21 cellular contexts compared by ENCODE assay signal in genomic region chr9:127099664-127100063, GRCh38. TPM values are rescaled to one million over a fixed set of nuclear protein-coding genes. Genes with fewer than 3 reads are reported as not detected.
"Had no signal": no experiment of that assay in that cellular context is flagged by ENCODE, and none has a peak within 500 bp of the region (broad histone marks: within the 10 kb centered on the region; RNA-seq: fewer than 3 reads in every experiment).

No MANE protein-coding gene starts in this region.

- H3K27me3 ChIP-seq: body of pancreas, neural progenitor cell, right lobe of liver, tibial artery had no signal

- H3K4me3 ChIP-seq: body of pancreas, lower lobe of right lung, neural progenitor cell, right lobe of liver, skin epidermis, tibial artery had no signal

- H3K9ac ChIP-seq: neural progenitor cell had no signal

- H3K36me3 ChIP-seq: neural progenitor cell, right lobe of liver had no signal

- H3K9me3 ChIP-seq: body of pancreas, lower lobe of right lung, right lobe of liver, tibial artery had no signal

- H3K27ac ChIP-seq: body of pancreas, lower lobe of right lung, neural progenitor cell, right lobe of liver, tibial artery had no signal

- DNase-seq: activated B cell treated with CpG ODN at 0.5 μM for 24 hours; activated CD4-positive, alpha-beta T cell treated with anti-CD3 and anti-CD28 coated beads, Interleukin-2, amount 50 U/mL, for 1 hour; activated CD8-positive, alpha-beta T cell treated with anti-CD3 and anti-CD28 coated beads for 36 hours; activated naive CD4-positive, alpha-beta T cell; activated T-cell treated with anti-CD3 and anti-CD28 coated beads, Interleukin-2, amount 50 U/mL, for 4 hours; body of pancreas; foreskin fibroblast; head of caudate nucleus; lower lobe of right lung; mesenchymal stem cell; natural killer cell; occipital lobe; right lobe of liver; stimulated activated CD4-positive, alpha-beta T cell treated with anti-CD3 and anti-CD28 coated beads, Interleukin-12 subunit alpha, Interleukin-12 subunit beta, amount 100 ng/mL, for 4 hours; stimulated activated CD4-positive, alpha-beta T cell treated with anti-CD3 and anti-CD28 coated beads, Interleukin-4, amount 100 ng/mL, for 1 hour; stimulated activated naive CD8-positive, alpha-beta T cell treated with anti-CD3 and anti-CD28 coated beads, Interleukin-15, Interleukin-2, amounts not matched to agents 100 U/mL and 50 U/mL, for 24 hours; T-helper 2 cell; tibial artery had no signal

- H3K4me1 ChIP-seq: body of pancreas, neural progenitor cell, right lobe of liver had no signal

- ATAC-seq: activated CD8-positive, alpha-beta T cell treated with anti-CD3 and anti-CD28 coated beads for 36 hours; activated naive CD4-positive, alpha-beta T cell treated with anti-CD3 and anti-CD28 coated beads, Interleukin-2, amount 50 U/mL, for 72 hours; activated T-cell treated with anti-CD3 and anti-CD28 coated beads, Interleukin-2, amount 50 U/mL, for 4 hours; body of pancreas; lower lobe of right lung; natural killer cell; stimulated activated naive CD8-positive, alpha-beta T cell treated with anti-CD3 and anti-CD28 coated beads, Interleukin-15, Interleukin-2, amounts not matched to agents 100 U/mL and 50 U/mL, for 24 hours had no signal

RNA-seq across cellular contexts. Expression of gene ANGPTL2, which starts 22.8 kb away (rescaled TPM):
- total RNA-seq: activated B cell treated with CpG ODN at 0.5 μM for 24 hours; activated CD8-positive, alpha-beta T cell treated with anti-CD3 and anti-CD28 coated beads for 36 hours; activated naive CD4-positive, alpha-beta T cell treated with anti-CD3 and anti-CD28 coated beads, Interleukin-2, amount 50 U/mL, for 72 hours; natural killer cell had no signal
